Comparison of ENCODE assay signal across 15 cellular contexts in the genomic region with DNA sequence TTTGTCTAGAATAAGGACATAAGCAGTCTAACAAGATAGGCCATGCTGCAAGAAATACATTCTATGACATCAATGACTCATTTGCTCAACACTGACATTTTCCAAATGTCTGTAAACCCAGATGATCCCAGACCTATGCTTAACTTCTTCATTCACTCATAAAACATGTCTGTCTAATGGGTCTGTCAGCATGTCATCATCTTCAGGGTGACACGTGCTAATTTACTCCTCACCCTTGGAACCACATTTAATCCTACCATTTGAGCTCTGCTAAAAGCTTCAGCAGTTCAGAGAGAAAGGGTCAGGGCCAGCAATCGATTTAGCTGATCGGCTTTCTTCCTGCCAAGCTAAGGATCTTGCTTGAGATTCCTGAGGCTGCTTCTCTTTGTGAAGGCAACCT.
DNase-seq lines count a peak whose midpoint lies in the region; ATAC-seq and TF ChIP-seq lines count a peak whose summit lies in the region.
"Had no signal": no experiment of that assay in that cellular context is flagged by ENCODE, and none has a peak within 500 bp of the region (broad histone marks: within the 10 kb centered on the region; RNA-seq: fewer than 3 reads in every experiment).

No MANE protein-coding gene starts in this region.

- DNase-seq in T-helper 1 cell (no peak), IMR-90 (peak; percentile 15), kidney tubule cell (ENCODE audit: low spot score) (peak; percentile 35), OCI-LY7 (ENCODE audit: low spot score) (no peak), NCI-H510A treated with DMSO at 0.1 percent for 48 hours (lab: John Stamatoyannopoulos, UW) (no peak)
- no peak for DNase-seq in activated naive CD4-positive, alpha-beta T cell treated with anti-CD3 and anti-CD28 coated beads, Interleukin-2, amount 50 U/mL, for 72 hours (ENCODE audit: low spot score in 2 of 2)
- DNase-seq: activated CD4-positive, alpha-beta T cell treated with anti-CD3 and anti-CD28 coated beads, Interleukin-2, amount 50 U/mL, for 4 hours; head of caudate nucleus; left ventricle myocardium superior; NCI-H1105; NCI-H69 had no signal

- WGBS in IMR-90 (ENCODE audit: extremely low coverage in 2 of 2, insufficient read length in 1 of 2), 2 experiments, result no CpG with 5 or more reads among the region's 3 CpGs

- no peak overlapping the region; the same call in 1 of the 2 replicates for H4K91ac ChIP-seq in IMR-90 (ENCODE audit: insufficient read depth, low read depth, low read length)

- peaks cover 42% of the 10 kb centered on the region for H3K4me1 Mint-ChIP-seq in T-helper 1 cell treated with Interleukin-12 subunit alpha and Interleukin-12 subunit beta and Interleukin-4 antibody, amounts not matched to agents 30 μg/mL and 1 μg/mL, for 36 hours (ENCODE audit: low read depth)

- no peak for TF ChIP-seq RAD21 in IMR-90 (IDR thresholded peaks at IDR 0.05; ENCODE audit: low read length)

- H3K27ac Mint-ChIP-seq in T-helper 1 cell treated with Interleukin-12 subunit alpha and Interleukin-12 subunit beta and Interleukin-4 antibody, amounts not matched to agents 30 μg/mL and 1 μg/mL, for 36 hours, result peak overlapping the region; percentile 93
- H3K27ac Mint-ChIP-seq in activated naive CD4-positive, alpha-beta T cell treated with anti-CD3 and anti-CD28 coated beads, Interleukin-2, amount 50 U/mL, for 72 hours, result peak overlapping the region; percentile 95 to 96

- H4K20me1 ChIP-seq in IMR-90 (ENCODE audit: insufficient read depth, low read length), result no peaks in the 10 kb centered on the region; the same call in 1 of the 2 replicates
- no peaks in the 10 kb centered on the region for H4K20me1 ChIP-seq in OCI-LY7 (ENCODE audit: insufficient read depth, low read length)

- H3K9me1 ChIP-seq in IMR-90 (ENCODE audit: insufficient read depth, low read length), result no peaks in the 10 kb centered on the region

- no peak overlapping the region for H3K23ac ChIP-seq in IMR-90 (ENCODE audit: low read depth, low read length)

- H3K4ac ChIP-seq in IMR-90 (ENCODE audit: low read depth, low read length), result no peak overlapping the region

- no peak overlapping the region for H2AK9ac ChIP-seq in IMR-90 (replicated peaks; ENCODE audit: low read depth, low read length, poor library complexity)

- in situ Hi-C loops in IMR-90 (cut with MboI; ENCODE audit: low sequenced_read_pairs), result no loop called here

- H3K56ac ChIP-seq in IMR-90 (ENCODE audit: extremely low read depth, insufficient read depth, low read length), result no peak overlapping the region

- no peak overlapping the region for H2BK5ac ChIP-seq in IMR-90 (ENCODE audit: low read depth, low read length, poor library complexity, severe bottlenecking)

- H3K9me3 ChIP-seq in IMR-90 (ENCODE audit: control insufficient read depth, insufficient read depth, low read length) (no peaks in the 10 kb centered on the region), OCI-LY7 (ENCODE audit: low read length) (no peaks in the 10 kb centered on the region)
- H3K9me3 ChIP-seq: ascending aorta had no signal

- dilution Hi-C loops in IMR-90 (cut with HindIII; ENCODE audit: low sequenced_read_pairs, unreplicated experiment), result no loop called here

- POLR2A ChIA-PET in IMR-90 (lab: Charles Lee; ENCODE audit: unreplicated experiment), result no interaction called here
- POLR2A ChIA-PET in OCI-LY7 (lab: Charles Lee), result interaction anchor here (0.7 kb wide), 1 partner anchor 390 kb away, joined by 3 read pairs; no protein-coding TSS in a partner anchor

- 0 out of 2 replicates have a peak overlapping the region, but pooled peaks have one; percentile 3 for H3K18ac ChIP-seq in IMR-90 (ENCODE audit: low read depth, low read length)

- BruUV-seq in IMR-90 (replicated peaks; lab: Mats Ljungman, UMichigan) (no TSS peak), OCI-LY7 (replicated peaks; lab: Mats Ljungman, UMichigan) (no TSS peak)

- no peaks in the 10 kb centered on the region for H3K27me3 Mint-ChIP-seq in T-helper 1 cell treated with Interleukin-12 subunit alpha and Interleukin-12 subunit beta and Interleukin-4 antibody, amounts not matched to agents 30 μg/mL and 1 μg/mL, for 36 hours (ENCODE audit: low read depth)

- no peaks in the 10 kb centered on the region for H3K36me3 ChIP-seq in IMR-90 (ENCODE audit: control insufficient read depth, insufficient read depth, low read length)
- no peaks in the 10 kb centered on the region; the same call in 1 of the 2 replicates for H3K36me3 ChIP-seq in OCI-LY7 (ENCODE audit: insufficient read depth, low read length)
- H3K36me3 ChIP-seq: ascending aorta had no signal

- intact Hi-C loops in IMR-90 (cut with micrococcal nuclease), result no loop called here
- intact Hi-C loops in OCI-LY7 (cut with micrococcal nuclease; ENCODE audit: unreplicated experiment), result no loop called here

- H4K5ac ChIP-seq in IMR-90 (ENCODE audit: low read depth, low read length), result no peak overlapping the region

- TF ChIP-seq CTCF in IMR-90 (conservative IDR thresholded peaks at IDR 0.05; ENCODE audit: low read depth, low read length) (no peak), OCI-LY7 (conservative IDR thresholded peaks at IDR 0.05; ENCODE audit: low read length) (no peak)

- H2AK5ac ChIP-seq in IMR-90 (ENCODE audit: low read depth, low read length), result no peak overlapping the region

- no peak overlapping the region for H2BK120ac ChIP-seq in IMR-90 (ENCODE audit: low read depth, low read length)

- no peak for ATAC-seq in IMR-90 (ENCODE audit: low read depth)
- peak in 1 of 2 donors; percentile 43 for ATAC-seq in activated naive CD4-positive, alpha-beta T cell treated with anti-CD3 and anti-CD28 coated beads, Interleukin-2, amount 50 U/mL, for 72 hours
- no peak for ATAC-seq in GM19023 (IDR thresholded peaks at IDR 0.05; ENCODE audit: unreplicated experiment)
- ATAC-seq: left ventricle myocardium superior had no signal

- no peak overlapping the region for H2BK20ac ChIP-seq in IMR-90 (ENCODE audit: low read depth, low read length)

- H3K9me3 Mint-ChIP-seq in T-helper 1 cell treated with Interleukin-12 subunit alpha and Interleukin-12 subunit beta and Interleukin-4 antibody, amounts not matched to agents 30 μg/mL and 1 μg/mL, for 36 hours, result no peaks in the 10 kb centered on the region
- no peaks in the 10 kb centered on the region for H3K9me3 Mint-ChIP-seq in activated naive CD4-positive, alpha-beta T cell treated with anti-CD3 and anti-CD28 coated beads, Interleukin-2, amount 50 U/mL, for 72 hours

- peak overlapping the region; percentile 61 for H3K4me3 Mint-ChIP-seq in T-helper 1 cell treated with Interleukin-12 subunit alpha and Interleukin-12 subunit beta and Interleukin-4 antibody, amounts not matched to agents 30 μg/mL and 1 μg/mL, for 36 hours

- H3K4me2 ChIP-seq in IMR-90 (ENCODE audit: low read depth, low read length), result no peak overlapping the region
- H3K4me2 ChIP-seq in OCI-LY7 (ENCODE audit: low read length), result no peak overlapping the region

- H2BK15ac ChIP-seq in IMR-90 (ENCODE audit: low read depth, low read length), result no peak overlapping the region

- CTCF ChIA-PET in IMR-90 (lab: Yijun Ruan, JAX), result interaction anchor here (0.6 kb wide), 1 partner anchor 36 kb away, joined by 4 read pairs; no protein-coding TSS in a partner anchor
- CTCF ChIA-PET in OCI-LY7 (lab: Charles Lee; ENCODE audit: unreplicated experiment), result no interaction called here

- H3K4me1 ChIP-seq in IMR-90 (ENCODE audit: control insufficient read depth, insufficient read depth, low read length), result peaks cover 11% of the 10 kb centered on the region
- H3K4me1 ChIP-seq in OCI-LY7 (ENCODE audit: insufficient read depth, low read length, poor library complexity, severe bottlenecking), result peaks cover 5% of the 10 kb centered on the region
- H3K4me1 ChIP-seq: ascending aorta had no signal

- no peaks in the 10 kb centered on the region for H3K27me3 ChIP-seq in IMR-90 (ENCODE audit: control insufficient read depth, insufficient read depth, low read length)
- H3K27me3 ChIP-seq: ascending aorta had no signal

- H3K27ac ChIP-seq in IMR-90 (ENCODE audit: insufficient read depth, low read length), result no peak overlapping the region
- H3K27ac ChIP-seq in OCI-LY7 (ENCODE audit: low read depth, low read length, poor library complexity, severe bottlenecking), result no peak overlapping the region
- H3K27ac ChIP-seq: ascending aorta, SK-N-MC had no signal

- no peak overlapping the region for H3K4me3 ChIP-seq in IMR-90 (ENCODE audit: insufficient read depth, low read depth, low read length)
- H3K4me3 ChIP-seq in OCI-LY7 (ENCODE audit: low read depth, low read length, poor library complexity, severe bottlenecking), result no peak overlapping the region
- H3K4me3 ChIP-seq: ascending aorta, SK-N-MC had no signal

- peaks cover 20% of the 10 kb centered on the region for H3K36me3 Mint-ChIP-seq in T-helper 1 cell treated with Interleukin-12 subunit alpha and Interleukin-12 subunit beta and Interleukin-4 antibody, amounts not matched to agents 30 μg/mL and 1 μg/mL, for 36 hours (ENCODE audit: low read depth)
- H3K36me3 Mint-ChIP-seq in activated naive CD4-positive, alpha-beta T cell treated with anti-CD3 and anti-CD28 coated beads, Interleukin-2, amount 50 U/mL, for 72 hours, result peaks cover 0 to 13% of the 10 kb centered on the region in 2 donors

- no peak overlapping the region for H4K8ac ChIP-seq in IMR-90 (ENCODE audit: low read depth in 2 of 2, low read length in 2 of 2)

- H3K9ac ChIP-seq in IMR-90 (ENCODE audit: low read depth, low read length), result no peak overlapping the region

- H3K79me1 ChIP-seq in IMR-90 (ENCODE audit: low read depth in 1 of 2, low read length in 2 of 2), result peaks cover 9 to 29% of the 10 kb centered on the region in 2 experiments; a peak in 3 of 4 replicates

- H3K9me2 ChIP-seq in OCI-LY7 (ENCODE audit: insufficient read depth, low read length), result no peaks in the 10 kb centered on the region

- TF ChIP-seq POLR2A in IMR-90 (IDR thresholded peaks at IDR 0.05; ENCODE audit: low read depth, low read length), result no peak

- no peaks in the 10 kb centered on the region for H3K79me2 ChIP-seq in OCI-LY7 (ENCODE audit: insufficient read depth, low read depth, low read length)

- no peak overlapping the region for H3K14ac ChIP-seq in IMR-90 (replicated peaks; ENCODE audit: low read depth, low read length)

- H2AFZ ChIP-seq in IMR-90 (replicated peaks; ENCODE audit: low read length, poor library complexity), result no peak overlapping the region
- H2AFZ ChIP-seq in OCI-LY7 (ENCODE audit: low read length), result no peak overlapping the region

TF ChIP-seq in IMR-90, 13 proteins besides CTCF, POLR2A, EP300 and RAD21 (continues in another document):
- TF ChIP-seq NFE2L2 (IDR thresholded peaks at IDR 0.05; ENCODE audit: low read depth, low read length) (no peak), FOS (IDR thresholded peaks at IDR 0.05; ENCODE audit: low read depth, low read length) (no peak)
- TF ChIP-seq, protein P1, sequence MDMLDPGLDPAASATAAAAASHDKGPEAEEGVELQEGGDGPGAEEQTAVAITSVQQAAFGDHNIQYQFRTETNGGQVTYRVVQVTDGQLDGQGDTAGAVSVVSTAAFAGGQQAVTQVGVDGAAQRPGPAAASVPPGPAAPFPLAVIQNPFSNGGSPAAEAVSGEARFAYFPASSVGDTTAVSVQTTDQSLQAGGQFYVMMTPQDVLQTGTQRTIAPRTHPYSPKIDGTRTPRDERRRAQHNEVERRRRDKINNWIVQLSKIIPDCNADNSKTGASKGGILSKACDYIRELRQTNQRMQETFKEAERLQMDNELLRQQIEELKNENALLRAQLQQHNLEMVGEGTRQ (IDR thresholded peaks at IDR 0.05; ENCODE audit: low read depth, low read length), result no peak

Comparison
In these comparisons a context has a peak if more than half of its experiments do, and no peak if none do; other contexts are left out.
1. DNase-seq: peak in IMR-90 (single experiment) and kidney tubule cell (single experiment); none in T-helper 1 cell (0 of 5), activated naive CD4-positive, alpha-beta T cell treated with anti-CD3 and anti-CD28 coated beads, Interleukin-2, amount 50 U/mL, for 72 hours (0 of 2), OCI-LY7 (single experiment) and NCI-H510A treated with DMSO at 0.1 percent for 48 hours (single experiment).